ENCODE assay signal across 8 cellular contexts in the genomic region with DNA sequence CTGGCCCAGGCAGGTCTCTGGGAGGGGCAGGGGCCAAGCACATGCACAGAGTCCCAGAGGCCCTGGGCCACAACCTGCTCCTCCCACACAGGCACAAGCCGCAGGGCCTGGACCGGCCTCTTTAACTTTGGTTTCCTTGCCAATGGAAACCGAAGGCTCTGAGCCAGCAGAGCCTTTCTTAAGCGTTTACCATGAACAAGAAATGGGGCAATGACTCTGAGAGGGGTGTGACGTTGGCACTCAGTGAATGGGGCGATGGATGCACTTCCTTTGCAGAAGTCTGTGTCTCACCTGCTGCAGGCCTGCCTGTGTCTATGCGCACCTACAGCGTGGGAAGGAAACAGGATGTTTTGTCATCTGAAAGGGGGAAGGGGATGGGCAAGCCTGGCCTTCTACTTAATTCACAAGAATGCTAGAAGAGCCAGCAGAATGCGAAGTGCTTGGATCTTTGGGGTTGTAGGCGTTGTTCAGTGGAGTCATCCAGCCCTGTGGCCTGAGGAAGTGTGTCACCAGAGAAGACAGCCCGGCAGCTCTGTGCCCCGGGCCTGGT. TPM values are rescaled to one million over a fixed set of nuclear protein-coding genes. Genes with fewer than 3 reads are reported as not detected.
DNase-seq lines count a peak whose midpoint lies in the region; ATAC-seq and TF ChIP-seq lines count a peak whose summit lies in the region.

No MANE protein-coding gene starts in this region.

- no peak overlapping the region for H2AFZ ChIP-seq in SK-N-SH (ENCODE audit: low read depth)

- H3K4me1 Mint-ChIP-seq in activated naive CD8-positive, alpha-beta T cell treated with anti-CD3 and anti-CD28 coated beads, Interleukin-2, amount 10 ng/mL, durations not matched to agents 7 days and 5 days: peaks cover 6% of the 10 kb centered on the region
- peaks cover 30% of the 10 kb centered on the region for H3K4me1 Mint-ChIP-seq in glutamatergic neuron (ENCODE audit: low read depth, unreplicated experiment)

- no peaks in the 10 kb centered on the region for H3K27me3 Mint-ChIP-seq in activated naive CD8-positive, alpha-beta T cell treated with anti-CD3 and anti-CD28 coated beads, Interleukin-2, amount 10 ng/mL, durations not matched to agents 7 days and 5 days
- peaks cover 8% of the 10 kb centered on the region for H3K27me3 Mint-ChIP-seq in glutamatergic neuron (ENCODE audit: unreplicated experiment)

- peak overlapping the region; percentile 27 for H3K27ac Mint-ChIP-seq in activated naive CD8-positive, alpha-beta T cell treated with anti-CD3 and anti-CD28 coated beads, Interleukin-2, amount 10 ng/mL, durations not matched to agents 7 days and 5 days
- no peak overlapping the region for H3K27ac Mint-ChIP-seq in glutamatergic neuron (ENCODE audit: unreplicated experiment)

- no peak overlapping the region for H3K4me2 ChIP-seq in SK-N-SH

- H3K4me3 Mint-ChIP-seq in activated naive CD8-positive, alpha-beta T cell treated with anti-CD3 and anti-CD28 coated beads, Interleukin-2, amount 10 ng/mL, durations not matched to agents 7 days and 5 days: no peak overlapping the region
- no peak overlapping the region for H3K4me3 Mint-ChIP-seq in glutamatergic neuron (ENCODE audit: unreplicated experiment)

- POLR2A ChIA-PET in SK-N-SH (lab: Yijun Ruan, JAX): no interaction called here
- POLR2A ChIA-PET in activated naive CD8-positive, alpha-beta T cell treated with anti-CD3 and anti-CD28 coated beads, Interleukin-2, amount 10 ng/mL, durations not matched to agents 7 days and 5 days (lab: Charles Lee): no interaction called here

- H3K4me3 ChIP-seq in SK-N-SH (ENCODE audit: low read depth in 2 of 2, low read length in 1 of 2): no peak overlapping the region

- H3K9me3 Mint-ChIP-seq in activated naive CD8-positive, alpha-beta T cell treated with anti-CD3 and anti-CD28 coated beads, Interleukin-2, amount 10 ng/mL, durations not matched to agents 7 days and 5 days: no peaks in the 10 kb centered on the region
- H3K9me3 Mint-ChIP-seq in glutamatergic neuron (ENCODE audit: unreplicated experiment): peaks cover 2% of the 10 kb centered on the region

- CTCF ChIA-PET in SK-N-SH (lab: Yijun Ruan, JAX): interaction anchor here (1.3 to 2.3 kb wide), 3 partner anchors 8 to 124 kb away, joined by 4 to 10 read pairs (median 5); no protein-coding TSS in a partner anchor

- no peak overlapping the region for H3K9ac ChIP-seq in SK-N-SH

- H3K9me2 ChIP-seq in SK-N-SH: no peaks in the 10 kb centered on the region

- H3K79me2 ChIP-seq in SK-N-SH (ENCODE audit: insufficient read depth): no peaks in the 10 kb centered on the region

- peaks cover 0 to 11% of the 10 kb centered on the region in 2 experiments; a peak in 2 of 4 replicates for H3K4me1 ChIP-seq in SK-N-SH (ENCODE audit: control insufficient read depth in 1 of 2, insufficient read depth in 2 of 2, low read depth in 1 of 2, low read length in 1 of 2)

- 88% methylated on average over 12 of the region's 12 CpGs for WGBS in SK-N-SH (ENCODE audit: low lambda C conversion rate)

- no peaks in the 10 kb centered on the region for H3K27me3 ChIP-seq in SK-N-SH (ENCODE audit: insufficient read depth)

- no peaks in the 10 kb centered on the region for H3K9me3 ChIP-seq in SK-N-SH

- DNase-seq in SK-N-SH (peak; percentile 48), left kidney (ENCODE audit: low read depth, low spot score) (peak; percentile 42), glutamatergic neuron (no peak), COR-L47 (lab: John Stamatoyannopoulos, UW) (no peak)
- no peak for DNase-seq in activated naive CD8-positive, alpha-beta T cell treated with anti-CD3 and anti-CD28 coated beads, Interleukin-2, amount 10 ng/mL, durations not matched to agents 7 days and 5 days
- peak in 2 of 3 experiments; percentile 22 to 26 for DNase-seq in stimulated activated CD4-positive, alpha-beta T cell treated with anti-CD3 and anti-CD28 coated beads, TNF-alpha, amount 100 ng/mL, for 4 hours (ENCODE audit: low read depth in 3 of 3)

- H3F3A ChIP-seq in SK-N-SH (replicated peaks; ENCODE audit: insufficient read depth): peaks cover 4% of the 10 kb centered on the region

- no peak for TF ChIP-seq CTCF in SK-N-SH (IDR thresholded peaks at IDR 0.05)
- no peak for TF ChIP-seq CTCF in glutamatergic neuron (IDR thresholded peaks at IDR 0.05; ENCODE audit: partially characterized antibody, unreplicated experiment)

- no peak for TF ChIP-seq RAD21 in SK-N-SH (IDR thresholded peaks at IDR 0.05; ENCODE audit: low read length)

- peaks cover 5% of the 10 kb centered on the region for H3K36me3 Mint-ChIP-seq in activated naive CD8-positive, alpha-beta T cell treated with anti-CD3 and anti-CD28 coated beads, Interleukin-2, amount 10 ng/mL, durations not matched to agents 7 days and 5 days
- no peaks in the 10 kb centered on the region for H3K36me3 Mint-ChIP-seq in glutamatergic neuron (ENCODE audit: unreplicated experiment)

- peak; percentile 76 for ATAC-seq in activated naive CD8-positive, alpha-beta T cell treated with anti-CD3 and anti-CD28 coated beads, Interleukin-2, amount 10 ng/mL, durations not matched to agents 7 days and 5 days (ENCODE audit: low read depth)
- no peak for ATAC-seq in HG03280 (IDR thresholded peaks at IDR 0.05; ENCODE audit: unreplicated experiment)
- ATAC-seq in HG02884 (IDR thresholded peaks at IDR 0.05; ENCODE audit: unreplicated experiment): no peak

- peaks cover 10 to 33% of the 10 kb centered on the region in 2 experiments for H3K36me3 ChIP-seq in SK-N-SH (replicated peaks in 1 of 2; ENCODE audit: control insufficient read depth in 1 of 2, insufficient read depth in 2 of 2, low read length in 1 of 2)

- no peaks in the 10 kb centered on the region for H4K20me1 ChIP-seq in SK-N-SH (ENCODE audit: insufficient read depth)

- H3K27ac ChIP-seq in SK-N-SH (ENCODE audit: low read depth in 2 of 2, low read length in 1 of 2): peak overlapping the region in 1 of 2 experiments; percentile 50; a peak in 2 of 4 replicates

- no peak for TF ChIP-seq EP300 in SK-N-SH (IDR thresholded peaks at IDR 0.05; ENCODE audit: borderline replicate concordance in 1 of 2, low read depth in 1 of 2, low read length in 1 of 2)

TF ChIP-seq in SK-N-SH, 30 proteins besides CTCF, POLR2A, EP300 and RAD21 (continues in another document):
- TF ChIP-seq YY1 (IDR thresholded peaks at IDR 0.05; ENCODE audit: low read depth): no peak
- TF ChIP-seq GABPA (IDR thresholded peaks at IDR 0.05; ENCODE audit: low read depth): no peak
- no peak for TF ChIP-seq CHD2 (IDR thresholded peaks at IDR 0.05; ENCODE audit: low read length, partially characterized antibody)
- no peak for TF ChIP-seq RCOR1 (IDR thresholded peaks at IDR 0.05; ENCODE audit: low read length)
- TF ChIP-seq, protein P1, sequence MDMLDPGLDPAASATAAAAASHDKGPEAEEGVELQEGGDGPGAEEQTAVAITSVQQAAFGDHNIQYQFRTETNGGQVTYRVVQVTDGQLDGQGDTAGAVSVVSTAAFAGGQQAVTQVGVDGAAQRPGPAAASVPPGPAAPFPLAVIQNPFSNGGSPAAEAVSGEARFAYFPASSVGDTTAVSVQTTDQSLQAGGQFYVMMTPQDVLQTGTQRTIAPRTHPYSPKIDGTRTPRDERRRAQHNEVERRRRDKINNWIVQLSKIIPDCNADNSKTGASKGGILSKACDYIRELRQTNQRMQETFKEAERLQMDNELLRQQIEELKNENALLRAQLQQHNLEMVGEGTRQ (IDR thresholded peaks at IDR 0.05; ENCODE audit: borderline replicate concordance, low read depth, low read length): no peak

RNA-seq across cellular contexts. Expression of a gene that starts 41.8 kb away (rescaled TPM):
- polyA plus RNA-seq in SK-N-SH (2012; rRNA removed): 20.1 and 20.8 TPM in 2 replicates
- polyA plus RNA-seq in SK-N-SH (2012; cell fraction: cytosol; rRNA removed): 9.0 and 11.9 TPM in 2 replicates
- 60.6 and 73.3 TPM in 2 replicates for polyA plus RNA-seq in SK-N-SH (2012; cell fraction: nucleus; rRNA removed)
- total RNA-seq in activated naive CD8-positive, alpha-beta T cell treated with anti-CD3 and anti-CD28 coated beads, Interleukin-2, amount 10 ng/mL, durations not matched to agents 7 days and 5 days: 10 to 100 TPM; 23.0 to 25.9 TPM
- 20.6 TPM for total RNA-seq in glutamatergic neuron (ENCODE audit: unreplicated experiment)

RNA-seq across cellular contexts. Expression of a gene that starts 42.1 kb away (rescaled TPM):
- polyA plus RNA-seq in SK-N-SH (2012; rRNA removed): 11.1 and 11.7 TPM in 2 replicates
- 10.3 and 12.7 TPM in 2 replicates for polyA plus RNA-seq in SK-N-SH (2012; cell fraction: cytosol; rRNA removed)
- 32.7 and 35.4 TPM in 2 replicates for polyA plus RNA-seq in SK-N-SH (2012; cell fraction: nucleus; rRNA removed)
- 10 to 100 TPM; 49.0 to 57.6 TPM for total RNA-seq in activated naive CD8-positive, alpha-beta T cell treated with anti-CD3 and anti-CD28 coated beads, Interleukin-2, amount 10 ng/mL, durations not matched to agents 7 days and 5 days
- 21.3 TPM for total RNA-seq in glutamatergic neuron (ENCODE audit: unreplicated experiment)

RNA-seq across cellular contexts. Expression of a gene that starts 46.6 kb away (rescaled TPM):
- not detected in 2 replicates for polyA plus RNA-seq in SK-N-SH (2012; rRNA removed)
- not detected in 2 replicates for polyA plus RNA-seq in SK-N-SH (2012; cell fraction: cytosol; rRNA removed)
- polyA plus RNA-seq in SK-N-SH (2012; cell fraction: nucleus; rRNA removed): not detected in 2 replicates
- not detected for total RNA-seq in activated naive CD8-positive, alpha-beta T cell treated with anti-CD3 and anti-CD28 coated beads, Interleukin-2, amount 10 ng/mL, durations not matched to agents 7 days and 5 days
- total RNA-seq in glutamatergic neuron (ENCODE audit: unreplicated experiment): not detected

RNA-seq across cellular contexts. Expression of a gene that starts 53.4 kb away (rescaled TPM):
- 0.26 and 0.38 TPM in 2 replicates for polyA plus RNA-seq in SK-N-SH (2012; rRNA removed)
- 0.04 and 0.09 TPM in 2 replicates for polyA plus RNA-seq in SK-N-SH (2012; cell fraction: cytosol; rRNA removed)
- polyA plus RNA-seq in SK-N-SH (2012; cell fraction: nucleus; rRNA removed): 1.7 and 1.8 TPM in 2 replicates
- 1 to 10 TPM; 1.2 to 1.4 TPM for total RNA-seq in activated naive CD8-positive, alpha-beta T cell treated with anti-CD3 and anti-CD28 coated beads, Interleukin-2, amount 10 ng/mL, durations not matched to agents 7 days and 5 days
- total RNA-seq in glutamatergic neuron (ENCODE audit: unreplicated experiment): 0.61 TPM

Comparison
In these comparisons a context has a peak if more than half of its experiments do, and no peak if none do; other contexts are left out.
1. DNase-seq: peak in SK-N-SH (single experiment), left kidney (single experiment) and stimulated activated CD4-positive, alpha-beta T cell treated with anti-CD3 and anti-CD28 coated beads, TNF-alpha, amount 100 ng/mL, for 4 hours (2 of 3); none in activated naive CD8-positive, alpha-beta T cell treated with anti-CD3 and anti-CD28 coated beads, Interleukin-2, amount 10 ng/mL, durations not matched to agents 7 days and 5 days (single experiment), glutamatergic neuron (single experiment) and COR-L47 (single experiment).